In the genomic region with DNA sequence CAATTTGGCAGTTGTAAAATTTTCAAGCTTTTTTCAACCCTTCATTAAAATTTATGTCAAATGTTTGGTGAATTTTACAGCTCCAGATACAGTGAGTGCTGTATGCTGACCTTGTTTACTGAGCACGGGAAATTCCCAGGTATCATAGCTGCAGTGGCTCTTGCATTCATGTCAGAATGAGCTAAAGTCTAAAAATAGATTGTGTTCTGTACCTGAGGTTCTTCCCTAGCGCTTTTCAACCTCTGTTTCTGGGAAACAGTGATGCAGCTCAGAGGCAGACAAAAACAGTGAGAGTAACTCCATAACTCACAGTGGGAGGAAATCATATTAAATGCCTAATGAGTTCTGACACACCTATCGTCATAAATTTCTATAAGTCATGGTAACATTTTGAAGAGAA, we compare ENCODE assay signal across 11 cellular contexts.
A peak's percentile ranks its signal among the peaks of the same experiment; 100 is the strongest.
DNase-seq lines count a peak whose midpoint lies in the region; ATAC-seq and TF ChIP-seq lines count a peak whose summit lies in the region.
"Had no signal": no experiment of that assay in that cellular context is flagged by ENCODE, and none has a peak within 500 bp of the region (broad histone marks: within the 10 kb centered on the region; RNA-seq: fewer than 3 reads in every experiment).

No MANE protein-coding gene starts in this region.

- DNase-seq in NCI-H146 (lab: John Stamatoyannopoulos, UW) (peak; percentile 15), NCI-H146 treated with DMSO at 0.1 percent for 48 hours (lab: John Stamatoyannopoulos, UW; ENCODE audit: unreplicated experiment) (no peak), NCI-H774 (lab: John Stamatoyannopoulos, UW) (peak; percentile 70), left kidney (ENCODE audit: low read depth, low spot score) (peak; percentile 9), CD1c-positive myeloid dendritic cell (ENCODE audit: extremely low spot score) (no peak), NCI-H2081 treated with DMSO at 0.1 percent for 48 hours (lab: John Stamatoyannopoulos, UW) (no peak), sigmoid colon (no peak)
- DNase-seq: mesenchymal stem cell, NCI-H2081 had no signal

- no peak for TF ChIP-seq EP300 in sigmoid colon (IDR thresholded peaks at IDR 0.05)

- no peaks in the 10 kb centered on the region for H3K4me1 ChIP-seq in sigmoid colon

- TF ChIP-seq POLR2A in sigmoid colon (IDR thresholded peaks at IDR 0.05) = no peak

- WGBS in sigmoid colon, 2 donors = 48 to 71% methylated on average over 3 of the region's 3 CpGs

- H3K27ac ChIP-seq in sigmoid colon = no peak overlapping the region
- H3K27ac ChIP-seq: 22Rv1 had no signal

- no peaks in the 10 kb centered on the region for H3K27me3 ChIP-seq in sigmoid colon

- ATAC-seq in HG02759 (IDR thresholded peaks at IDR 0.05; ENCODE audit: unreplicated experiment) = peak; percentile 74

- no peak for TF ChIP-seq CTCF in sigmoid colon (IDR thresholded peaks at IDR 0.05)

- H3K36me3 ChIP-seq in sigmoid colon = no peaks in the 10 kb centered on the region

- H3K9me3 ChIP-seq in sigmoid colon = no peaks in the 10 kb centered on the region

- intact Hi-C loops in sigmoid colon (cut with DNase I) = no loop called here

- no peak overlapping the region for H3K4me3 ChIP-seq in sigmoid colon

Comparison
In these comparisons a context has a peak if more than half of its experiments do, and no peak if none do; other contexts are left out.
1. DNase-seq: peak in NCI-H146 (single experiment), NCI-H774 (single experiment) and left kidney (single experiment); none in NCI-H146 treated with DMSO at 0.1 percent for 48 hours (single experiment), CD1c-positive myeloid dendritic cell (single experiment), NCI-H2081 treated with DMSO at 0.1 percent for 48 hours (single experiment) and sigmoid colon (single experiment).